In the genomic region with DNA sequence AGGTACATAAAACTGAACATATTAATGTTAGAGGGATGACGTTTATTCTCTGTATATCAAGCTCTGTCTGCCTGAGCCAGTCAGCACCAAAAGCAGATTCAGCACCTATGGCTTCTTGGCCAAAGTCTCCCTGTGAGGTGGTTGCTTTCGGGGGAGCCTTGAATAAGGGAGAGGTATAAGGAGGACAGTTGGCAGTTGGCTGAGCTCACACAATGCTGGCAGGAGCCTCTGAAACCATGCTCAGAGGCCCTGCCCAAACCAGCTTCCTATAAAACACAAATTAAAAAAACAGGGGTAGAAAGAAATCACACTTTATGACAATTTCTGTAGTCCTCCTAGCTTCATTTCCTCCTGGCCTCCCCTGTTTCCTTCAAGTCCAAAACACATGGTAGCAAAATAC, we compare ENCODE assay signal across 11 cellular contexts. TPM values are rescaled to one million over a fixed set of nuclear protein-coding genes. Genes with fewer than 3 reads are reported as not detected.
A peak's percentile ranks its signal among the peaks of the same experiment; 100 is the strongest.
DNase-seq lines count a peak whose midpoint lies in the region; ATAC-seq, FAIRE-seq and TF ChIP-seq lines count a peak whose summit lies in the region.
"Had no signal": no experiment of that assay in that cellular context is flagged by ENCODE, and none has a peak within 500 bp of the region (broad histone marks: within the 10 kb centered on the region; RNA-seq: fewer than 3 reads in every experiment).

No MANE protein-coding gene starts in this region.

- H3K27me3 Mint-ChIP-seq in CD8-positive, alpha-beta T cell (ENCODE audit: low read depth) = no peaks in the 10 kb centered on the region
- H3K27me3 Mint-ChIP-seq: IgD-negative memory B cell had no signal

- no TSS peak for BruUV-seq in OCI-LY7 (replicated peaks; lab: Mats Ljungman, UMichigan)

- POLR2A ChIA-PET in CD8-positive, alpha-beta T cell (lab: Charles Lee) = interaction anchor here (0.6 to 12.9 kb wide), 11 partner anchors 13 to 87 kb away, joined by 3 to 182 read pairs (median 6); a partner anchor contains a TSS
- POLR2A ChIA-PET in OCI-LY7 (lab: Charles Lee) = interaction anchor here (0.5 to 2.6 kb wide), 10 partner anchors 8 to 239 kb away, joined by 3 to 18 read pairs (median 4); no protein-coding TSS in a partner anchor

- no peak for TF ChIP-seq CTCF in CD8-positive, alpha-beta T cell (IDR thresholded peaks at IDR 0.05)
- no peak for TF ChIP-seq CTCF in OCI-LY7 (conservative IDR thresholded peaks at IDR 0.05; ENCODE audit: low read length)
- no peak for TF ChIP-seq CTCF in dorsolateral prefrontal cortex (IDR thresholded peaks at IDR 0.05 in 54 of 56, conservative IDR thresholded peaks at IDR 0.05 in 2 of 56; ENCODE audit: low read depth in 1 of 56, partially characterized antibody in 56 of 56)
- TF ChIP-seq CTCF in neutrophil (IDR thresholded peaks at IDR 0.05) = no peak
- TF ChIP-seq CTCF in D721Med (IDR thresholded peaks at IDR 0.05; ENCODE audit: insufficient read depth, missing control alignments) = no peak
- no peak for TF ChIP-seq CTCF in BE2C (IDR thresholded peaks at IDR 0.05; ENCODE audit: low read depth, low read length)

- H3K4me1 Mint-ChIP-seq in CD8-positive, alpha-beta T cell (ENCODE audit: low read depth) = peaks cover 95% of the 10 kb centered on the region

- peaks cover 40% of the 10 kb centered on the region for H3K36me3 Mint-ChIP-seq in CD8-positive, alpha-beta T cell
- H3K36me3 Mint-ChIP-seq: IgD-negative memory B cell had no signal

- no peak for FAIRE-seq in D721Med (lab: Jason Lieb, UNC)

- H3K4me3 ChIP-seq in CD8-positive, alpha-beta T cell (ENCODE audit: low read depth, low read length) = peak overlapping the region; percentile 16
- no peak overlapping the region for H3K4me3 ChIP-seq in OCI-LY7 (ENCODE audit: low read depth, low read length, poor library complexity, severe bottlenecking)
- H3K4me3 ChIP-seq in dorsolateral prefrontal cortex = peak overlapping the region in 4 of 59 donors; percentile 3 to 19 (median 8)
- peak overlapping the region in 1 of 2 experiments; percentile 40 for H3K4me3 ChIP-seq in neutrophil (ENCODE audit: low read depth in 1 of 2, low read length in 1 of 2)
- no peak overlapping the region for H3K4me3 ChIP-seq in BE2C (ENCODE audit: low read depth, low read length)

- no peaks in the 10 kb centered on the region for H3K9me3 ChIP-seq in CD8-positive, alpha-beta T cell (ENCODE audit: low read length)
- H3K9me3 ChIP-seq in OCI-LY7 (ENCODE audit: low read length) = no peaks in the 10 kb centered on the region
- no peaks in the 10 kb centered on the region for H3K9me3 ChIP-seq in neutrophil
- H3K9me3 ChIP-seq in BE2C = no peaks in the 10 kb centered on the region

- no peak overlapping the region for H2AFZ ChIP-seq in OCI-LY7 (ENCODE audit: low read length)

- H3K9me2 ChIP-seq in OCI-LY7 (ENCODE audit: insufficient read depth, low read length) = no peaks in the 10 kb centered on the region

- no peaks in the 10 kb centered on the region for H4K20me1 ChIP-seq in OCI-LY7 (ENCODE audit: insufficient read depth, low read length)

- no peak for ATAC-seq in CD8-positive, alpha-beta T cell
- no peak for ATAC-seq in GM19023 (IDR thresholded peaks at IDR 0.05; ENCODE audit: unreplicated experiment)

- peak overlapping the region; percentile 88 for H3K27ac Mint-ChIP-seq in CD8-positive, alpha-beta T cell

- no peaks in the 10 kb centered on the region for H3K27me3 ChIP-seq in CD8-positive, alpha-beta T cell (ENCODE audit: insufficient read depth, low read length)
- H3K27me3 ChIP-seq in dorsolateral prefrontal cortex (no peaks in the 10 kb centered on the region), neutrophil (no peaks in the 10 kb centered on the region), BE2C (no peaks in the 10 kb centered on the region)

- H3K36me3 ChIP-seq in CD8-positive, alpha-beta T cell (ENCODE audit: insufficient read depth, low read length) = no peaks in the 10 kb centered on the region
- H3K36me3 ChIP-seq in OCI-LY7 (ENCODE audit: insufficient read depth, low read length) (no peaks in the 10 kb centered on the region), neutrophil (no peaks in the 10 kb centered on the region), BE2C (no peaks in the 10 kb centered on the region)

- H3K79me2 ChIP-seq in OCI-LY7 (ENCODE audit: insufficient read depth, low read depth, low read length) = no peaks in the 10 kb centered on the region

- H3K4me3 Mint-ChIP-seq in CD8-positive, alpha-beta T cell = peak overlapping the region; percentile 67

- H3K4me1 ChIP-seq in CD8-positive, alpha-beta T cell (ENCODE audit: insufficient read depth, low read length) = peaks cover 98% of the 10 kb centered on the region
- H3K4me1 ChIP-seq in OCI-LY7 (ENCODE audit: insufficient read depth, low read length, poor library complexity, severe bottlenecking) (peaks cover 59% of the 10 kb centered on the region), neutrophil (ENCODE audit: control insufficient read depth in 1 of 2, insufficient read depth in 1 of 2, low read depth in 1 of 2, low read length in 1 of 2) (peaks cover 44 to 81% of the 10 kb centered on the region in 2 experiments), BE2C (no peaks in the 10 kb centered on the region)

- no peaks in the 10 kb centered on the region for H3K9me3 Mint-ChIP-seq in CD8-positive, alpha-beta T cell
- H3K9me3 Mint-ChIP-seq: IgD-negative memory B cell had no signal

- H3K4me2 ChIP-seq in OCI-LY7 (ENCODE audit: low read length) = peak overlapping the region; percentile 62

- H3K27ac ChIP-seq in CD8-positive, alpha-beta T cell (ENCODE audit: low read depth, low read length) = peak overlapping the region; percentile 51
- H3K27ac ChIP-seq in OCI-LY7 (ENCODE audit: low read depth, low read length, poor library complexity, severe bottlenecking) = peak overlapping the region; percentile 52
- peak overlapping the region in 49 of 59 donors; percentile 2 to 83 (median 50) for H3K27ac ChIP-seq in dorsolateral prefrontal cortex
- peak overlapping the region; percentile 86 for H3K27ac ChIP-seq in neutrophil

- intact Hi-C loops in CD8-positive, alpha-beta T cell (cut with DNase I, micrococcal nuclease) = loop anchor here in 1 of 2 experiments (1.0 to 5.0 kb wide), 3 partner anchors 8 to 56 kb away; no protein-coding TSS in a partner anchor
- intact Hi-C loops in OCI-LY7 (cut with micrococcal nuclease; ENCODE audit: unreplicated experiment) (loop anchor here (5.0 kb wide), 2 partner anchors 81 to 134 kb away; no protein-coding TSS in a partner anchor), dorsolateral prefrontal cortex (cut with DNase I) (no loop called here)

- DNase-seq in CD8-positive, alpha-beta T cell = peak in 1 of 7 experiments; percentile 56
- DNase-seq in OCI-LY7 (ENCODE audit: low spot score) = no peak
- DNase-seq in dorsolateral prefrontal cortex = no peak
- DNase-seq in D721Med (ENCODE audit: insufficient read length, low spot score) = no peak
- no peak for DNase-seq in BE2C
- DNase-seq in NCI-H128 (lab: John Stamatoyannopoulos, UW; ENCODE audit: unreplicated experiment) = no peak
- DNase-seq: RPMI8226; stimulated activated CD4-positive, alpha-beta T cell treated with anti-CD3 and anti-CD28 coated beads, Interleukin-2, amount 100 ng/mL, for 24 hours had no signal

- CTCF ChIA-PET in CD8-positive, alpha-beta T cell (lab: Charles Lee) = interaction anchor here (1.0 to 8.6 kb wide), 10 partner anchors 8 to 206 kb away, joined by 3 to 117 read pairs (median 4); a partner anchor contains a TSS
- CTCF ChIA-PET in OCI-LY7 (lab: Charles Lee; ENCODE audit: unreplicated experiment) = interaction anchor here (0.9 to 1.1 kb wide), 3 partner anchors 18 to 142 kb away, joined by 3 to 4 read pairs (median 3); a partner anchor contains a TSS

RNA-seq across cellular contexts. Expression of a gene that starts 18.8 kb away (rescaled TPM):
- 10 to 100 TPM; 38.8 to 39.9 TPM for total RNA-seq in CD8-positive, alpha-beta T cell
- 10.8 and 14.1 TPM in 2 replicates for total RNA-seq in OCI-LY7 (2014; rRNA removed; shearing (Covaris generic))
- total RNA-seq in OCI-LY7 (2022) = 21.7 and 26.9 TPM in 2 replicates
- 10 to 100 TPM; 20.5 to 88.5 (median 62.5) TPM for total RNA-seq in dorsolateral prefrontal cortex
- 4.6 TPM for polyA plus RNA-seq in BE2C (2012; ENCODE audit: insufficient read depth, insufficient read length, low read depth)
